In the genomic region with DNA sequence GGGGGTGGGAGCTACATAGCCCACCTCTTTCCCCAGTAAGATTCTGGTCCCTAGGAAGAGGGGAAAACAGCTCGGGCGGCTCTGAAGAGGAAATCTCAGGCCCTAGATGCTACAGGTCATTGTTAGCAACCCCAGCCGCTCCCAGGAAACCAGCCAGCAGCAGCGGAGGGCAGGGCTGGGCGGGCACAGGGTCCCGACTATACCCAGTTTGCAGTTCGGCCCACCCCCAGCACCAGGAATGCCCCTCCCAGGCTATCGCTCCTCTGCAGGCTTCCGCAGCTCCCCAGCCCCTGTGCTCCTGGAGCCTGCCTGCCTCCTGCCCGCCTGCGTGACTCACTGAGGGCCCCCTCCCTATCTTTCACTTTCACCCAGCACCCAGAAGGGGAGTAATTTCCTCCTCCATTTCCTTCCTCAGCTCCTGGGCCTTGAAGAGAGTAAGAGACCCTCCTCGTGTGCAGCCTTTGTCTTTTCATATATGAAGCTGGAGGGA, we compare ENCODE assay signal across 1 cellular context.
TF ChIP-seq lines count a peak whose summit lies in the region.

No MANE protein-coding gene starts in this region.

TF ChIP-seq in K562, 482 proteins besides CTCF, POLR2A, EP300 and RAD21 (continued from another document):
- TF ChIP-seq E2F6 (IDR thresholded peaks at IDR 0.05; ENCODE audit: borderline replicate concordance in 1 of 2, extremely low read depth in 1 of 2, insufficient read depth in 1 of 2, insufficient read length in 1 of 2, low read depth in 1 of 2, low read length in 1 of 2, poor library complexity in 1 of 2, severe bottlenecking in 1 of 2) (peak in 1 of 2 experiments; percentile 18), SMARCA4 (IDR thresholded peaks at IDR 0.05) (peak; percentile 90), HMGN3 (IDR thresholded peaks at IDR 0.05; ENCODE audit: borderline replicate concordance, extremely low read depth, insufficient read length, low read depth, low read length) (peak; percentile 97), MTA2 (IDR thresholded peaks at IDR 0.05; ENCODE audit: low read depth) (peak; percentile 56), ZNF175 (CRISPR knock-in tag; IDR thresholded peaks at IDR 0.05; ENCODE audit: low read depth) (no peak), ZNF512 (tag; IDR thresholded peaks at IDR 0.05) (no peak), TCF3 (CRISPR knock-in tag; IDR thresholded peaks at IDR 0.05) (peak; percentile 93), EP400 (IDR thresholded peaks at IDR 0.05) (peak; percentile 48; the same call in 1 of the 2 replicates), ARID1B (IDR thresholded peaks at IDR 0.05) (peak; percentile 96), HNRNPLL (IDR thresholded peaks at IDR 0.05; ENCODE audit: low read depth, low read length, poor library complexity, severe bottlenecking) (peak; percentile 35), SMARCE1 (IDR thresholded peaks at IDR 0.05) (peak; percentile 93), GATAD2A (IDR thresholded peaks at IDR 0.05) (peak; percentile 20; the same call in 1 of the 2 replicates), POLR2AphosphoS5 (IDR thresholded peaks at IDR 0.05; ENCODE audit: control insufficient read depth, insufficient read depth, low read depth, low read length) (peak; percentile 57), ZBTB43 (CRISPR knock-in tag; IDR thresholded peaks at IDR 0.05) (no peak), RCOR1 (IDR thresholded peaks at IDR 0.05; ENCODE audit: borderline replicate concordance in 1 of 2, low read depth in 2 of 2, low read length in 2 of 2) (peak in 1 of 2 experiments; percentile 23; a peak in 1 of 4 replicates), MYC (IDR thresholded peaks at IDR 0.05; ENCODE audit: low read depth, low read length) (peak; percentile 47; the same call in 1 of the 2 replicates), MYC (CRISPR knock-in tag; IDR thresholded peaks at IDR 0.05; ENCODE audit: borderline replicate concordance, low read depth) (no peak), CBFA2T3 (IDR thresholded peaks at IDR 0.05) (peak; percentile 92), FOXM1 (IDR thresholded peaks at IDR 0.05; ENCODE audit: low read depth) (0 out of 2 replicates have a peak, but pooled peaks have one; percentile 20), FOXM1 (CRISPR knock-in tag; IDR thresholded peaks at IDR 0.05; ENCODE audit: low read depth) (no peak)
